ENCODE assay signal across 12 cellular contexts in the genomic region with DNA sequence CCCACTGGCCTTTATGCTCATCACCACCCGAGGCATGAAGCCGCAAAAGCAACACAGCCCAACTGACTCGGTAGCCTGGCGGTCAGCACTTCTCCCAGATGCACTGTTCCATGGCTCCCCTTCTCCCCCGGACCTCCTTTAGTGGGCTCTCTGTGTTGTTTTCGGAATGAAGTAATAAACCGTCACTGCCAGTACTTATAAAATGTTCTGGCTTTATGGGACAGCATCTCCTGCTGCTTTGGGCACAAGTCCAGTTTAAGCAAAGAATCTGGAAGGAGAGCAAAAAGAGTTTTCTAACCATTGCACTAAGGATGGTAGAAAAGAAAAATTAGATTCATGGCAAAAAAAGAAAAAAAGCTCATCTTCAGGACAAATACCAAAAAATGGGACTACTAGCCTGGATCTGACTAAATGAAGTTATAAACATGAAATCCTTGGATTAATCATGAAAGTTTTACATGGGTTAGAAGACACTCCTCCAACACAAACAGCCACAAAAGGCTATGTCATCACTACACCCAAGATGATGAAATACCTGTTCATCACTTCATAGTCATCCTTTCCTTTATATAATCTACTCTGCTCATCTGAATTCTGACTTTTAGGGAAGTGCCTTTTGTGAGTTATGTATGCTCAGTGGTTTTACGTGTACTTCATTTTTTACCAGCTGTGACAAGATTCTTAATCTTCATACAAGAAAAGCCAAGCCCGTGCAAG.
DNase-seq lines count a peak whose midpoint lies in the region; ATAC-seq, FAIRE-seq and TF ChIP-seq lines count a peak whose summit lies in the region.
"Had no signal": no experiment of that assay in that cellular context is flagged by ENCODE, and none has a peak within 500 bp of the region (broad histone marks: within the 10 kb centered on the region; RNA-seq: fewer than 3 reads in every experiment).

No MANE protein-coding gene starts in this region.

- H3K9me3 ChIP-seq in left lung, result no peaks in the 10 kb centered on the region
- H3K9me3 ChIP-seq: transverse colon had no signal

- in situ Hi-C loops in KBM-7 (cut with MboI; ENCODE audit: low pct_unique_long_range_greater_than_20kb, low sequenced_read_pairs) (no loop called here), astrocyte of the cerebellum (cut with HindIII; ENCODE audit: low sequenced_read_pairs) (no loop called here)

- H3K4me1 ChIP-seq in left lung, result peaks cover 12 to 19% of the 10 kb centered on the region in 2 donors

- H3K4me3 ChIP-seq in AG09309 (ENCODE audit: control insufficient read depth, low read depth, low read length) (no peak overlapping the region), astrocyte of the cerebellum (ENCODE audit: low read depth, low read length) (no peak overlapping the region), left lung (no peak overlapping the region)
- H3K4me3 ChIP-seq: transverse colon had no signal

- DNase-seq in AG09309 (ENCODE audit: low read depth) (peak; percentile 39), KBM-7 (peak; percentile 58), astrocyte of the cerebellum (ENCODE audit: low read depth) (peak; percentile 68), left lung (no peak), HTR-8/SVneo (ENCODE audit: insufficient read length, low spot score) (no peak), hippocampal formation (lab: John Stamatoyannopoulos, UW) (no peak)
- DNase-seq in activated CD4-positive, CD25-positive, alpha-beta regulatory T cell (lab: John Stamatoyannopoulos, UW), result no peak
- DNase-seq: activated CD4-positive, alpha-beta T cell treated with anti-CD3 and anti-CD28 coated beads for 48 hours; DMS153; NCI-H510A treated with DMSO at 0.1 percent for 48 hours; transverse colon had no signal

- FAIRE-seq in HTR-8/SVneo (lab: Jason Lieb, UNC), result no peak

- TF ChIP-seq CTCF in AG09309 (IDR thresholded peaks at IDR 0.05; ENCODE audit: control insufficient read depth, insufficient read depth, low read depth, low read length, missing control alignments), result no peak
- TF ChIP-seq CTCF in astrocyte of the cerebellum (IDR thresholded peaks at IDR 0.05; ENCODE audit: low read depth, low read length, missing control alignments), result no peak
- no peak for TF ChIP-seq CTCF in left lung (IDR thresholded peaks at IDR 0.05)

- no peaks in the 10 kb centered on the region for H3K27me3 ChIP-seq in left lung

- H3K27ac ChIP-seq in left lung, result no peak overlapping the region
- H3K27ac ChIP-seq: transverse colon had no signal

- peak; percentile 20 for ATAC-seq in left lung
- ATAC-seq in GM21367 (IDR thresholded peaks at IDR 0.05; ENCODE audit: unreplicated experiment), result no peak

- intact Hi-C loops in left lung (cut with DNase I), result no loop called here

- H3K36me3 ChIP-seq in left lung, result no peaks in the 10 kb centered on the region
- H3K36me3 ChIP-seq: transverse colon had no signal

Comparison
In these comparisons a context has a peak if more than half of its experiments do, and no peak if none do; other contexts are left out.
1. DNase-seq: peak in AG09309 (single experiment), KBM-7 (single experiment) and astrocyte of the cerebellum (single experiment); none in left lung (0 of 2), HTR-8/SVneo (single experiment), hippocampal formation (0 of 2) and activated CD4-positive, CD25-positive, alpha-beta regulatory T cell (0 of 4).